ENCODE assay signal across 9 cellular contexts in the genomic region with DNA sequence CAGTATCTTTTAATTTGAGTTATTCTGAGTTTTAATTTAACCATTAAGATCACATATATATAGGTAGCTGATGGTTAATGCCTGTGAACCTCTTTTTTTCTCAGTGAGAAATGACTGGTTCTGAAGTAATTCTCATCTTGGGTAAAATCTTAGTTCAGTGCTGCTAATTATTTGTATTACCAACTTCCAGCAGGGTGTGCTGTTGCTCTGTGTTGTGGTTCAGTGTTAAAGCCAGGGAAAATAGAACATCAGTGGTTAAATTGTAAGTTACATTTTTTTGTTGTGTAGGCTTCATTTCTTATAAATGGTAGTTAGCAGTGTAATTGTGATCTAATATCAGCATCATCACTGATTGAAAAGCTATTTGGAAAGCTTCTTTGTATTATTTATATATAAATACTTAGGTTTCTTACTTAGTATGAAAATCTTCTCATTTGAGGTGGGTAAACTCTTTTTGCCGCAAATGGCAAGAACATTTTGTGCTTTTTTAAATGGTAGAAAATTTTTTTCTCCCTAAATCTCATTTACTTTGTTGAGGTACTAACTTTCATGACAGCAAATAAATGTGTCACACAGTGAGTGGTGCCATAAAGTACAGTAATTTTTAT. TPM values are rescaled to one million over a fixed set of nuclear protein-coding genes. Genes with fewer than 3 reads are reported as not detected.
A peak's percentile ranks its signal among the peaks of the same experiment; 100 is the strongest.
DNase-seq lines count a peak whose midpoint lies in the region; ATAC-seq and TF ChIP-seq lines count a peak whose summit lies in the region.
"Had no signal": no experiment of that assay in that cellular context is flagged by ENCODE, and none has a peak within 500 bp of the region (broad histone marks: within the 10 kb centered on the region; RNA-seq: fewer than 3 reads in every experiment).

No MANE protein-coding gene starts in this region.

- H3K9me3 ChIP-seq in body of pancreas, result no peaks in the 10 kb centered on the region

- no peaks in the 10 kb centered on the region for H3K9me3 Mint-ChIP-seq in stimulated activated memory B cell treated with anti-CD40 and anti-IgM and Interleukin-4, amounts not matched to agents 10 μg/mL and 1 μg/mL and 100 μg/mL, for 72 hours

- no peak overlapping the region for H3K27ac ChIP-seq in body of pancreas
- H3K27ac ChIP-seq: epithelial cell of prostate had no signal

- H3K27me3 ChIP-seq in body of pancreas, result no peaks in the 10 kb centered on the region

- H3K36me3 Mint-ChIP-seq in stimulated activated memory B cell treated with anti-CD40 and anti-IgM and Interleukin-4, amounts not matched to agents 10 μg/mL and 1 μg/mL and 100 μg/mL, for 72 hours, result peaks cover 63% of the 10 kb centered on the region

- 92 to 94% methylated on average over 1 of the region's 1 CpG for WGBS in body of pancreas, 2 donors

- ATAC-seq in body of pancreas, result peak; percentile 71
- no peak for ATAC-seq in stimulated activated memory B cell treated with anti-CD40 and anti-IgM and Interleukin-4, amounts not matched to agents 10 μg/mL and 1 μg/mL and 100 μg/mL, for 72 hours

- no peaks in the 10 kb centered on the region for H3K27me3 Mint-ChIP-seq in stimulated activated memory B cell treated with anti-CD40 and anti-IgM and Interleukin-4, amounts not matched to agents 10 μg/mL and 1 μg/mL and 100 μg/mL, for 72 hours

- H3K4me1 ChIP-seq in body of pancreas, result no peaks in the 10 kb centered on the region

- DNase-seq in activated T-cell treated with anti-CD3 and anti-CD28 coated beads for 1 hour (ENCODE audit: low read depth) (peak; percentile 17), HT1080 (ENCODE audit: low read depth) (peak; percentile 60), RPMI8226 (peak; percentile 49), body of pancreas (peak; percentile 44 to 57 (median 47)), inferior parietal cortex (ENCODE audit: extremely low spot score) (peak; percentile 76)
- DNase-seq in activated T-cell treated with anti-CD3 and anti-CD28 coated beads, Interleukin-2, amount 50 U/mL, for 1 hour, result no peak
- DNase-seq in stimulated activated CD4-positive, alpha-beta T cell treated with anti-CD3 and anti-CD28 coated beads, Interleukin-4, amount 100 ng/mL, for 24 hours, result peak; percentile 50

- H3K4me3 ChIP-seq in body of pancreas, result no peak overlapping the region

- H3K27ac Mint-ChIP-seq in stimulated activated memory B cell treated with anti-CD40 and anti-IgM and Interleukin-4, amounts not matched to agents 10 μg/mL and 1 μg/mL and 100 μg/mL, for 72 hours, result no peak overlapping the region

- peak in 6 of 7 experiments; percentile 60 to 85 (median 77) for TF ChIP-seq CTCF in body of pancreas (IDR thresholded peaks at IDR 0.05)

- TF ChIP-seq POLR2A in body of pancreas (IDR thresholded peaks at IDR 0.05), result no peak

- peaks cover 0 to 4% of the 10 kb centered on the region in 2 donors for H3K36me3 ChIP-seq in body of pancreas (replicated peaks in 1 of 2; ENCODE audit: insufficient read depth in 1 of 2, low read depth in 2 of 2)

- H3K4me1 Mint-ChIP-seq in stimulated activated memory B cell treated with anti-CD40 and anti-IgM and Interleukin-4, amounts not matched to agents 10 μg/mL and 1 μg/mL and 100 μg/mL, for 72 hours, result no peaks in the 10 kb centered on the region

- H3K4me3 Mint-ChIP-seq in stimulated activated memory B cell treated with anti-CD40 and anti-IgM and Interleukin-4, amounts not matched to agents 10 μg/mL and 1 μg/mL and 100 μg/mL, for 72 hours, result no peak overlapping the region

- intact Hi-C loops in body of pancreas (cut with DNase I), result no loop called here

RNA-seq across cellular contexts. Expression of gene CDC5L, which starts 43.7 kb away (rescaled TPM):
- total RNA-seq in HT1080 (2014; rRNA removed; shearing (Covaris generic)), result 22.6 and 23.5 TPM in 2 replicates
- polyA plus RNA-seq in HT1080 (2015; cell fraction: cytosol; rRNA removed), result 13.6 and 16.2 TPM in 2 replicates
- polyA plus RNA-seq in HT1080 (2015; cell fraction: nucleus; rRNA removed), result 33.4 and 33.9 TPM in 2 replicates
- total RNA-seq in body of pancreas, result 10 to 100 TPM; 10.2 to 11.2 TPM
